23 cellular contexts compared by ENCODE assay signal in the genomic region with DNA sequence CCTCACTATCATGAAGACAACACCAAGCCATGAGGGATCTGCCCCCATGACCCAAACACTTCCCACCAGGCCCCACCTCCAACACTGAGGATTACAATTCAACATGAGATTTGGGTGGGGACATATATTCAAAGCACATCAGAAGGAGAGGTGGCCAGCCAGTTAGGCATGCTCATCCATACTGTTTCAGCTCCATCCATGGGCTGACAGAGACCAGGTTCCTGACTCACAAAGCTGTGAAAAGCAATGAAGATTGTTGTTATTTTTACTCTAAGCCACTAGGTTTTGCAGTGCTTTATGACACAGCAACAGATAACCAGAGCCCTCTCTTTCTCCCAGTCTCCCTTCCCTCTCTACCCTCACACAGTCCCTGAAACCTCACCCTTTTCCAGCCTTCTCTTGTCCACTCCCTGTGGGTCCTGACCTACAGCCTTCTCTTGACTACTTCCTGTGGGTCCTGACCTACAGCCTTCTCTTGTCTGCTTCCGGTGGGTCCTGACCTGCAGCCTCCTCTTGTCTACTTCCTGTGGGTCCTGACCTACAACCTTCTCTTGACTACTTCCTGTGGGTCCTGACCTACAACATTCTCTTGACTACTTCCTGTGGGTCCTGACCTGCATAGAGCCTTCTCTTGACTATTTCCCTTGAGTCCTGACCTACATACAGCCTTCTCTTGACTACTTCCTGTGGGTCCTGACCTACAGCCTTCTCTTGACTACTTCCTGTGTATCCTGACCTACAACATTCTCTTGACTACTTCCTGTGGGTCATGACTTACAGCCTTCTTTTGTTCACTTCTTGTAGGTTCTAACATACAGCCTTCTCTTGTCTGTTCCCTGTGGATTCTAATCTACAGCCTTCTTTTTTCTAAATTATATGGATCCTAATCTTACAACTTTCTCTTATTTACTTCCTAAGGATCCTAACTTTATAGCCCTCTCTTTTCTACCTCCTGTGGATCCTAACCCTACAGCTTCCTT. TPM values are rescaled to one million over a fixed set of nuclear protein-coding genes. Genes with fewer than 3 reads are reported as not detected.
A peak's percentile ranks its signal among the peaks of the same experiment; 100 is the strongest.
DNase-seq lines count a peak whose midpoint lies in the region; ATAC-seq, FAIRE-seq and TF ChIP-seq lines count a peak whose summit lies in the region.
"Had no signal": no experiment of that assay in that cellular context is flagged by ENCODE, and none has a peak within 500 bp of the region (broad histone marks: within the 10 kb centered on the region; RNA-seq: fewer than 3 reads in every experiment).

No MANE protein-coding gene starts in this region.

- H3K9me3 ChIP-seq in OCI-LY3 (ENCODE audit: insufficient read depth, low read length), result no peaks in the 10 kb centered on the region
- H3K9me3 ChIP-seq in small intestine (ENCODE audit: control insufficient read depth, low read depth), result no peaks in the 10 kb centered on the region
- no peaks in the 10 kb centered on the region for H3K9me3 ChIP-seq in psoas muscle
- H3K9me3 ChIP-seq: prostate gland, spleen, transverse colon had no signal

- TF ChIP-seq CTCF in OCI-LY3 (IDR thresholded peaks at IDR 0.05; ENCODE audit: low read depth, low read length) (no peak), psoas muscle (IDR thresholded peaks at IDR 0.05) (no peak)

- peak overlapping the region; percentile 82 for H3K27ac Mint-ChIP-seq in activated CD8-positive, alpha-beta memory T cell treated with anti-CD3 and anti-CD28 coated beads, Interleukin-2, amount 10 ng/mL, durations not matched to agents 7 days and 5 days
- H3K27ac Mint-ChIP-seq in activated naive CD8-positive, alpha-beta T cell treated with anti-CD3 and anti-CD28 coated beads for 36 hours, result peak overlapping the region; percentile 88
- H3K27ac Mint-ChIP-seq: nephron had no signal

- CTCF ChIA-PET in activated CD8-positive, alpha-beta memory T cell treated with anti-CD3 and anti-CD28 coated beads, Interleukin-2, amount 10 ng/mL, durations not matched to agents 7 days and 5 days (lab: Charles Lee), result no interaction called here

- DNase-seq in activated CD8-positive, alpha-beta memory T cell treated with anti-CD3 and anti-CD28 coated beads, Interleukin-2, amount 10 ng/mL, durations not matched to agents 7 days and 5 days, result peak; percentile 56
- DNase-seq in activated CD8-positive, alpha-beta memory T cell treated with anti-CD3 and anti-CD28 coated beads, Interleukin-2, amount 50 U/mL, for 4 hours, result no peak
- DNase-seq in activated naive CD8-positive, alpha-beta T cell treated with anti-CD3 and anti-CD28 coated beads for 36 hours, result no peak
- DNase-seq in small intestine (peak; percentile 13), psoas muscle (no peak)
- DNase-seq: activated CD4-positive, CD25-positive, alpha-beta regulatory T cell; amniotic stem cell; cerebellar nuclear complex; DMS79; islet precursor cell; mammary epithelial cell; NCI-H1694 treated with DMSO at 0.1 percent for 48 hours; spleen; transverse colon had no signal

- H3K27ac ChIP-seq in OCI-LY3 (ENCODE audit: low read length), result no peak overlapping the region
- H3K27ac ChIP-seq in small intestine (ENCODE audit: low read depth in 1 of 2, low read length in 1 of 2), result no peak overlapping the region
- no peak overlapping the region for H3K27ac ChIP-seq in psoas muscle
- H3K27ac ChIP-seq: C4-2B, prostate gland, spleen, transverse colon had no signal

- H3K9ac ChIP-seq in OCI-LY3 (ENCODE audit: low read length), result no peak overlapping the region

- H3K9me3 Mint-ChIP-seq in activated CD8-positive, alpha-beta memory T cell treated with anti-CD3 and anti-CD28 coated beads, Interleukin-2, amount 10 ng/mL, durations not matched to agents 7 days and 5 days (ENCODE audit: low read depth), result peaks cover 14% of the 10 kb centered on the region
- peaks cover 11% of the 10 kb centered on the region for H3K9me3 Mint-ChIP-seq in activated naive CD8-positive, alpha-beta T cell treated with anti-CD3 and anti-CD28 coated beads for 36 hours

- peaks cover 16% of the 10 kb centered on the region for H3K4me1 Mint-ChIP-seq in activated CD8-positive, alpha-beta memory T cell treated with anti-CD3 and anti-CD28 coated beads, Interleukin-2, amount 10 ng/mL, durations not matched to agents 7 days and 5 days
- H3K4me1 Mint-ChIP-seq in activated naive CD8-positive, alpha-beta T cell treated with anti-CD3 and anti-CD28 coated beads for 36 hours, result peaks cover 10% of the 10 kb centered on the region
- H3K4me1 Mint-ChIP-seq: nephron had no signal

- no peaks in the 10 kb centered on the region for H3K27me3 ChIP-seq in OCI-LY3 (ENCODE audit: low read depth, low read length)
- no peaks in the 10 kb centered on the region for H3K27me3 ChIP-seq in small intestine (ENCODE audit: control insufficient read depth in 2 of 2, insufficient read depth in 2 of 2, low read length in 2 of 2)
- no peaks in the 10 kb centered on the region for H3K27me3 ChIP-seq in psoas muscle (ENCODE audit: insufficient read depth in 3 of 3, low read length in 2 of 3)
- H3K27me3 ChIP-seq: transverse colon had no signal

- ATAC-seq in activated CD8-positive, alpha-beta memory T cell treated with anti-CD3 and anti-CD28 coated beads, Interleukin-2, amount 10 ng/mL, durations not matched to agents 7 days and 5 days, result peak; percentile 74
- no peak for ATAC-seq in psoas muscle
- ATAC-seq in HG03025 (IDR thresholded peaks at IDR 0.05; ENCODE audit: low FRiP score, unreplicated experiment), result no peak
- no peak for ATAC-seq in HG03520 (IDR thresholded peaks at IDR 0.05; ENCODE audit: unreplicated experiment)
- ATAC-seq: HCT116 had no signal

- H3K4me3 Mint-ChIP-seq in activated CD8-positive, alpha-beta memory T cell treated with anti-CD3 and anti-CD28 coated beads, Interleukin-2, amount 10 ng/mL, durations not matched to agents 7 days and 5 days, result no peak overlapping the region
- H3K4me3 Mint-ChIP-seq in activated naive CD8-positive, alpha-beta T cell treated with anti-CD3 and anti-CD28 coated beads for 36 hours, result no peak overlapping the region
- H3K4me3 Mint-ChIP-seq: nephron had no signal

- H3K27me3 Mint-ChIP-seq in activated CD8-positive, alpha-beta memory T cell treated with anti-CD3 and anti-CD28 coated beads, Interleukin-2, amount 10 ng/mL, durations not matched to agents 7 days and 5 days, result peaks cover 14% of the 10 kb centered on the region
- H3K27me3 Mint-ChIP-seq in activated naive CD8-positive, alpha-beta T cell treated with anti-CD3 and anti-CD28 coated beads for 36 hours, result peaks cover 6% of the 10 kb centered on the region

- no peaks in the 10 kb centered on the region for H3K79me2 ChIP-seq in OCI-LY3 (ENCODE audit: low read length)

- WGBS in small intestine, 3 donors, result 65 to 70% (median 65%) methylated on average over 1 of the region's 1 CpG
- 53 to 68% (median 61%) methylated on average over 1 of the region's 1 CpG for WGBS in psoas muscle, 3 donors

- peaks cover 16% of the 10 kb centered on the region for H3K36me3 Mint-ChIP-seq in activated CD8-positive, alpha-beta memory T cell treated with anti-CD3 and anti-CD28 coated beads, Interleukin-2, amount 10 ng/mL, durations not matched to agents 7 days and 5 days
- peaks cover 10% of the 10 kb centered on the region for H3K36me3 Mint-ChIP-seq in activated naive CD8-positive, alpha-beta T cell treated with anti-CD3 and anti-CD28 coated beads for 36 hours

- H3K4me1 ChIP-seq in OCI-LY3 (ENCODE audit: low read length) (peaks cover 2% of the 10 kb centered on the region; the same call in 1 of the 2 replicates), small intestine (ENCODE audit: control insufficient read depth in 2 of 2, insufficient read depth in 1 of 2, low read depth in 1 of 2, low read length in 1 of 2) (no peaks in the 10 kb centered on the region), psoas muscle (no peaks in the 10 kb centered on the region)
- H3K4me1 ChIP-seq: prostate gland, spleen, transverse colon had no signal

- H3K4me3 ChIP-seq in OCI-LY3 (ENCODE audit: low read length) (no peak overlapping the region), small intestine (ENCODE audit: low read depth in 1 of 2, low read length in 2 of 2) (no peak overlapping the region), psoas muscle (no peak overlapping the region)
- H3K4me3 ChIP-seq: prostate gland, spleen, transverse colon had no signal

- H3K36me3 ChIP-seq in OCI-LY3 (replicated peaks; ENCODE audit: low read depth, low read length), result no peaks in the 10 kb centered on the region
- H3K36me3 ChIP-seq in small intestine (ENCODE audit: control insufficient read depth in 2 of 2, insufficient read depth in 2 of 2, low read length in 2 of 2), result no peaks in the 10 kb centered on the region
- H3K36me3 ChIP-seq in psoas muscle (ENCODE audit: insufficient read depth in 1 of 2, low read depth in 1 of 2), result no peaks in the 10 kb centered on the region
- H3K36me3 ChIP-seq: prostate gland, spleen, transverse colon had no signal

- H3K4me2 ChIP-seq in OCI-LY3 (ENCODE audit: low read length), result no peak overlapping the region

- intact Hi-C loops in psoas muscle (cut with DNase I), result no loop called here

- H4K20me1 ChIP-seq in OCI-LY3 (ENCODE audit: insufficient read depth, low read length), result no peaks in the 10 kb centered on the region

- no peak for FAIRE-seq in small intestine (lab: Jason Lieb, UNC)
- FAIRE-seq: A204.1 had no signal

- peak overlapping the region; percentile 15; the same call in 1 of the 2 replicates for H2AFZ ChIP-seq in OCI-LY3 (ENCODE audit: low read depth, low read length)

RNA-seq across cellular contexts. Expression of a gene that starts 36.3 kb away (rescaled TPM):
- not detected for total RNA-seq in activated CD8-positive, alpha-beta memory T cell treated with anti-CD3 and anti-CD28 coated beads, Interleukin-2, amount 10 ng/mL, durations not matched to agents 7 days and 5 days
- total RNA-seq in activated naive CD8-positive, alpha-beta T cell treated with anti-CD3 and anti-CD28 coated beads for 36 hours, result not detected
- polyA plus RNA-seq in small intestine (under 1 TPM in 1 of 3 donors, not detected in 2; under 0.01 TPM), psoas muscle (10 to 100 TPM in 2 of 3 donors, 1 to 10 TPM in 1; 4.2 to 30.9 (median 24.7) TPM)
- 100 to 1,000 TPM in 3 of 4 donors, 10 to 100 TPM in 1; 83.8 to 356 (median 128) TPM for total RNA-seq in psoas muscle
- total RNA-seq: LHCN-M2, mammary epithelial cell, spleen had no signal
- polyA plus RNA-seq: mammary epithelial cell, spleen had no signal

Comparison
In these comparisons a context has a peak if more than half of its experiments do, and no peak if none do; other contexts are left out.
1. DNase-seq: peak in activated CD8-positive, alpha-beta memory T cell treated with anti-CD3 and anti-CD28 coated beads, Interleukin-2, amount 10 ng/mL, durations not matched to agents 7 days and 5 days (single experiment) and small intestine (single experiment); none in activated CD8-positive, alpha-beta memory T cell treated with anti-CD3 and anti-CD28 coated beads, Interleukin-2, amount 50 U/mL, for 4 hours (single experiment), activated naive CD8-positive, alpha-beta T cell treated with anti-CD3 and anti-CD28 coated beads for 36 hours (single experiment) and psoas muscle (0 of 2).
2. RNA of a gene that starts 36.3 kb away (total RNA-seq): 83.8 to 356 TPM in psoas muscle; not detected in activated CD8-positive, alpha-beta memory T cell treated with anti-CD3 and anti-CD28 coated beads, Interleukin-2, amount 10 ng/mL, durations not matched to agents 7 days and 5 days and not detected in activated naive CD8-positive, alpha-beta T cell treated with anti-CD3 and anti-CD28 coated beads for 36 hours; every median in the first group is over 10 times any median in the second.